ENCODE assay signal across 21 cellular contexts in the genomic region with DNA sequence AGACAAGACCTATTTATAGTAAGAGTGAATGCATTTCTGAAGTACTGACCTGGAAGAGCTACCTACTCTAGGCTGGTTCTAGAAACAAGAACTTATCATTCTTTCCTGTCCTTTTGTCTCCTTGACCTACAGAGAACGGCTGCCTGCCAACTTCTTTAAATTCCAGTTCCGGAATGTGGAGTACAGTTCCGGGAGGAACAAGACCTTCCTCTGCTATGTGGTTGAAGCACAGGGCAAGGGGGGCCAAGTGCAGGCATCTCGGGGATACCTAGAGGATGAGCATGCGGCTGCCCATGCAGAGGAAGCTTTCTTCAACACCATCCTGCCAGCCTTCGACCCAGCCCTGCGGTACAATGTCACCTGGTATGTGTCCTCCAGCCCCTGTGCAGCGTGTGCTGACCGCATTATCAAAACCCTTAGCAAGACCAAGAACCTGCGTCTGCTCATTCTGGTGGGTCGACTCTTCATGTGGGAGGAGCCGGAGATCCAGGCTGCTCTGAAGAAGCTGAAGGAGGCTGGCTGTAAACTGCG. TPM values are rescaled to one million over a fixed set of nuclear protein-coding genes. Genes with fewer than 3 reads are reported as not detected.
"Had no signal": no experiment of that assay in that cellular context is flagged by ENCODE, and none has a peak within 500 bp of the region (broad histone marks: within the 10 kb centered on the region; RNA-seq: fewer than 3 reads in every experiment).

No MANE protein-coding gene starts in this region.

- H3K4me1 ChIP-seq: neural progenitor cell had no signal

- H3K9me3 ChIP-seq: esophagus squamous epithelium, spleen, transverse colon had no signal

- H2AFZ ChIP-seq: neural progenitor cell had no signal

- ATAC-seq: sciatic nerve had no signal

- H3K27ac ChIP-seq: neural progenitor cell, spleen, transverse colon had no signal

- H3K4me3 ChIP-seq: esophagus squamous epithelium, neural progenitor cell, spleen, transverse colon had no signal

- H3K27me3 ChIP-seq: esophagus squamous epithelium, neural progenitor cell, spleen, transverse colon had no signal

- H3K4me2 ChIP-seq: neural progenitor cell had no signal

- DNase-seq: activated CD4-positive, alpha-beta T cell treated with anti-CD3 and anti-CD28 coated beads, Interleukin-2, amount 50 U/mL, for 4 hours; activated gamma-delta T cell; dermis blood vessel endothelial cell; effector memory CD4-positive, alpha-beta T cell; esophagus squamous epithelium; hippocampal formation; spleen; stimulated activated CD8-positive, alpha-beta memory T cell treated with anti-CD3 and anti-CD28 coated beads, Interleukin-4, amount 100 ng/mL, for 48 hours; stimulated activated naive CD4-positive, alpha-beta T cell; substantia nigra; transverse colon had no signal

- H3K9ac ChIP-seq: neural progenitor cell had no signal

- FAIRE-seq: bronchial epithelial cell, endothelial cell of umbilical vein, islet of Langerhans, TTC549 had no signal

RNA-seq across cellular contexts. Expression of a gene that starts 8.3 kb away (rescaled TPM):
- total RNA-seq: activated CD8-positive, alpha-beta memory T cell treated with anti-CD3 and anti-CD28 coated beads for 36 hours; bronchial epithelial cell; dermis blood vessel endothelial cell; endothelial cell of umbilical vein; osteocyte; pulmonary artery endothelial cell; sciatic nerve; transverse colon had no signal
- polyA plus RNA-seq: endothelial cell of umbilical vein, spleen had no signal

RNA-seq across cellular contexts. Expression of a gene that starts 19.0 kb away (rescaled TPM):
- total RNA-seq: activated CD8-positive, alpha-beta memory T cell treated with anti-CD3 and anti-CD28 coated beads for 36 hours; bronchial epithelial cell; dermis blood vessel endothelial cell; endothelial cell of umbilical vein; esophagus squamous epithelium; myocyte; osteocyte; pulmonary artery endothelial cell; transverse colon had no signal
- polyA plus RNA-seq: endothelial cell of umbilical vein had no signal
